ENCODE assay signal across 1 cellular context in genomic region chr3:120095226-120096165, GRCh38.
TF ChIP-seq lines count a peak whose summit lies in the region.

No MANE protein-coding gene starts in this region.

TF ChIP-seq in H1, 55 proteins besides CTCF, POLR2A, EP300 and RAD21:
- TF ChIP-seq TBP (IDR thresholded peaks at IDR 0.05; ENCODE audit: low read depth, low read length): peak; percentile 85
- no peak for TF ChIP-seq SAP30 (IDR thresholded peaks at IDR 0.05; ENCODE audit: insufficient read depth, insufficient replicate concordance, low read length)
- TF ChIP-seq MAFK (IDR thresholded peaks at IDR 0.05; ENCODE audit: low read depth, low read length): no peak; the same call in 1 of the 2 replicates
- TF ChIP-seq CHD7 (IDR thresholded peaks at IDR 0.05; ENCODE audit: insufficient replicate concordance, low read length): no peak
- TF ChIP-seq, protein P1, sequence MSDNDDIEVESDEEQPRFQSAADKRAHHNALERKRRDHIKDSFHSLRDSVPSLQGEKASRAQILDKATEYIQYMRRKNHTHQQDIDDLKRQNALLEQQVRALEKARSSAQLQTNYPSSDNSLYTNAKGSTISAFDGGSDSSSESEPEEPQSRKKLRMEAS (IDR thresholded peaks at IDR 0.05): no peak; the same call in none of the 2 replicates
- TF ChIP-seq POU5F1 (IDR thresholded peaks at IDR 0.05; ENCODE audit: low read depth, low read length): no peak
- TF ChIP-seq RBBP5 (IDR thresholded peaks at IDR 0.05; ENCODE audit: borderline replicate concordance, low read depth, low read length): peak; percentile 82
- TF ChIP-seq EGR1 (IDR thresholded peaks at IDR 0.05; ENCODE audit: borderline replicate concordance, low read depth, low read length): no peak
- TF ChIP-seq TAF1 (IDR thresholded peaks at IDR 0.05; ENCODE audit: low read depth, low read length): peak; percentile 95
- TF ChIP-seq KDM1A (IDR thresholded peaks at IDR 0.05; ENCODE audit: borderline replicate concordance, low read length): no peak
- TF ChIP-seq ZNF274 (IDR thresholded peaks at IDR 0.05; ENCODE audit: borderline replicate concordance, extremely low read depth, low read length): no peak
- TF ChIP-seq JUN (IDR thresholded peaks at IDR 0.05; ENCODE audit: low read depth, low read length): peak; percentile 38; the same call in 1 of the 2 replicates
- TF ChIP-seq SUZ12 (IDR thresholded peaks at IDR 0.05; ENCODE audit: low read length): no peak
- TF ChIP-seq CTBP2 (IDR thresholded peaks at IDR 0.05; ENCODE audit: borderline replicate concordance, insufficient read depth, insufficient read length, low read length): no peak
- TF ChIP-seq JUND (IDR thresholded peaks at IDR 0.05; ENCODE audit: low read length): peak; percentile 62
- no peak for TF ChIP-seq BACH1 (IDR thresholded peaks at IDR 0.05; ENCODE audit: low read length)
- 0 out of 4 replicates have a peak, but pooled peaks of 1 of the 2 experiments have one; percentile 54 for TF ChIP-seq SIN3A (conservative IDR thresholded peaks at IDR 0.05 in 1 of 2, IDR thresholded peaks at IDR 0.05 in 1 of 2; ENCODE audit: low read depth in 1 of 2, low read length in 2 of 2)
- TF ChIP-seq KDM5A (IDR thresholded peaks at IDR 0.05; ENCODE audit: low read length): no peak
- no peak; the same call in 1 of the 2 replicates for TF ChIP-seq GABPA (IDR thresholded peaks at IDR 0.05; ENCODE audit: borderline replicate concordance, insufficient read depth, low read length)
- TF ChIP-seq POLR2AphosphoS5 (IDR thresholded peaks at IDR 0.05; ENCODE audit: low read depth, low read length): peak; percentile 96
- no peak for TF ChIP-seq BRCA1 (IDR thresholded peaks at IDR 0.05; ENCODE audit: low read depth, low read length)
- TF ChIP-seq CEBPB (IDR thresholded peaks at IDR 0.05; ENCODE audit: low read depth, low read length): no peak
- TF ChIP-seq, protein P2, sequence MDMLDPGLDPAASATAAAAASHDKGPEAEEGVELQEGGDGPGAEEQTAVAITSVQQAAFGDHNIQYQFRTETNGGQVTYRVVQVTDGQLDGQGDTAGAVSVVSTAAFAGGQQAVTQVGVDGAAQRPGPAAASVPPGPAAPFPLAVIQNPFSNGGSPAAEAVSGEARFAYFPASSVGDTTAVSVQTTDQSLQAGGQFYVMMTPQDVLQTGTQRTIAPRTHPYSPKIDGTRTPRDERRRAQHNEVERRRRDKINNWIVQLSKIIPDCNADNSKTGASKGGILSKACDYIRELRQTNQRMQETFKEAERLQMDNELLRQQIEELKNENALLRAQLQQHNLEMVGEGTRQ (IDR thresholded peaks at IDR 0.05; ENCODE audit: low read length): no peak
- TF ChIP-seq EZH2 (IDR thresholded peaks at IDR 0.05; ENCODE audit: low read depth, low read length, severe bottlenecking): no peak
- peak; percentile 85 for TF ChIP-seq ATF2 (IDR thresholded peaks at IDR 0.05; ENCODE audit: low read length)
- TF ChIP-seq FOSL1 (IDR thresholded peaks at IDR 0.05; ENCODE audit: insufficient read depth, low read depth, low read length): no peak
- TF ChIP-seq CREB1 (IDR thresholded peaks at IDR 0.05): peak; percentile 70
- TF ChIP-seq SP4 (IDR thresholded peaks at IDR 0.05; ENCODE audit: low read length): peak; percentile 50; the same call in 1 of the 2 replicates
- no peak for TF ChIP-seq NANOG (IDR thresholded peaks at IDR 0.05; ENCODE audit: insufficient read depth, low read depth, low read length, poor library complexity, severe bottlenecking)
- no peak for TF ChIP-seq RFX5 (IDR thresholded peaks at IDR 0.05; ENCODE audit: borderline replicate concordance, low read depth, low read length)
- TF ChIP-seq SP2 (IDR thresholded peaks at IDR 0.05; ENCODE audit: low read length): no peak
- no peak for TF ChIP-seq BCL11A (IDR thresholded peaks at IDR 0.05; ENCODE audit: low read depth in 2 of 2, low read length in 2 of 2)
- TF ChIP-seq NRF1 (IDR thresholded peaks at IDR 0.05; ENCODE audit: low read depth, low read length): peak; percentile 44; the same call in 1 of the 2 replicates
- TF ChIP-seq SRF (IDR thresholded peaks at IDR 0.05; ENCODE audit: low read depth, low read length): no peak
- peak; percentile 85 for TF ChIP-seq ASH2L (IDR thresholded peaks at IDR 0.05; ENCODE audit: low read length)
- TF ChIP-seq HDAC2 (IDR thresholded peaks at IDR 0.05; ENCODE audit: borderline replicate concordance in 1 of 2, low read depth in 2 of 2, low read length in 2 of 2): no peak
- peak; percentile 99 for TF ChIP-seq PHF8 (conservative IDR thresholded peaks at IDR 0.05; ENCODE audit: low read depth, low read length)
- peak; percentile 90 for TF ChIP-seq YY1 (IDR thresholded peaks at IDR 0.05; ENCODE audit: low read depth, low read length)
- TF ChIP-seq HDAC6 (IDR thresholded peaks at IDR 0.05; ENCODE audit: low read depth, low read length): no peak
- TF ChIP-seq, protein P3, sequence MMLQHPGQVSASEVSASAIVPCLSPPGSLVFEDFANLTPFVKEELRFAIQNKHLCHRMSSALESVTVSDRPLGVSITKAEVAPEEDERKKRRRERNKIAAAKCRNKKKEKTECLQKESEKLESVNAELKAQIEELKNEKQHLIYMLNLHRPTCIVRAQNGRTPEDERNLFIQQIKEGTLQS (IDR thresholded peaks at IDR 0.05; ENCODE audit: insufficient read depth, low read depth, low read length): 0 out of 2 replicates have a peak, but pooled peaks have one; percentile 2
- peak; percentile 66; the same call in 1 of the 2 replicates for TF ChIP-seq CHD1 (IDR thresholded peaks at IDR 0.05; ENCODE audit: low read depth, low read length)
- no peak for TF ChIP-seq SP1 (IDR thresholded peaks at IDR 0.05; ENCODE audit: low read depth, low read length)
- TF ChIP-seq TAF7 (optimal IDR thresholded peaks at IDR 0.05; ENCODE audit: borderline replicate concordance, low read depth, low read length): peak; percentile 87
- no peak for TF ChIP-seq SIX5 (IDR thresholded peaks at IDR 0.05; ENCODE audit: low read depth, low read length)
- TF ChIP-seq RNF2 (IDR thresholded peaks at IDR 0.05; ENCODE audit: borderline replicate concordance, low read depth, low read length, missing control alignments, poor library complexity, severe bottlenecking): no peak
- peak; percentile 41 for TF ChIP-seq KDM4A (IDR thresholded peaks at IDR 0.05; ENCODE audit: low read depth, low read length, severe bottlenecking)
- TF ChIP-seq CHD2 (IDR thresholded peaks at IDR 0.05; ENCODE audit: low read length): peak; percentile 12; the same call in 1 of the 2 replicates
